Comparison of ENCODE assay signal across 1 cellular context in the genomic region with DNA sequence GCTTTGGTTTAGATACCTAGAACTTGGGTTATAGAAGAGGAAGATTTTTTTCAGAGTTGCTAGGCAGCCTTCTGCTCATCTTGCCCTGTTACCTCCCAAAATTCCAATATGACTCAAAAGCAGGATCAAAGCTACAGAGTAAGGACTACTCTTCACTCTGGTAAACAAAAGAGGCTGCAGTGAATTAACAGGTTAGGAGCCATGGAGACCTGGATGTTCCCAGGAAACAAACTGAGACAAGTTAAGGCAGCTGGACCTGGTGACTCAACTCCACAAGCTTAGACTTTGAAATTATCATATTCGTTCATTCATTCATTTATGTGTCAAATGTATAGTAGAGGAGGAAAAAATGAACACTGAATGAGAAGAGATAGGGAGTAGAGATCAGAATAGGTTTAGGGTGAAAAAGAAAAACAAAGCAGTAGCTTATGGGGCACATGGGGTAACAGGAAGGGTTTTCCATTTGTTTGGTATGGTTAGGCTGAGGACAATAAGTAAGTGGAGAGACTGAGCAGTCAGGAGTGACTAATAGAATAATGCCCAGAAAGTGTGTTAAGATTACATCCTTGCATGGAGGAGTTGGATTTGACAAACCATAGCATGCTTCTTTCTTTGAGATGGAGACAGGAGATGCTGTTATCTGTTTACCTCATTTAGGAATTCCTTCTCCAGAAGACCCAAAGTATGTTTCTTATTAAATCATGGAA.
TF ChIP-seq lines count a peak whose summit lies in the region.

No MANE protein-coding gene starts in this region.

TF ChIP-seq in HepG2, 621 proteins besides CTCF, POLR2A, EP300 and RAD21 (continued from another document):
- TF ChIP-seq, protein P1, sequence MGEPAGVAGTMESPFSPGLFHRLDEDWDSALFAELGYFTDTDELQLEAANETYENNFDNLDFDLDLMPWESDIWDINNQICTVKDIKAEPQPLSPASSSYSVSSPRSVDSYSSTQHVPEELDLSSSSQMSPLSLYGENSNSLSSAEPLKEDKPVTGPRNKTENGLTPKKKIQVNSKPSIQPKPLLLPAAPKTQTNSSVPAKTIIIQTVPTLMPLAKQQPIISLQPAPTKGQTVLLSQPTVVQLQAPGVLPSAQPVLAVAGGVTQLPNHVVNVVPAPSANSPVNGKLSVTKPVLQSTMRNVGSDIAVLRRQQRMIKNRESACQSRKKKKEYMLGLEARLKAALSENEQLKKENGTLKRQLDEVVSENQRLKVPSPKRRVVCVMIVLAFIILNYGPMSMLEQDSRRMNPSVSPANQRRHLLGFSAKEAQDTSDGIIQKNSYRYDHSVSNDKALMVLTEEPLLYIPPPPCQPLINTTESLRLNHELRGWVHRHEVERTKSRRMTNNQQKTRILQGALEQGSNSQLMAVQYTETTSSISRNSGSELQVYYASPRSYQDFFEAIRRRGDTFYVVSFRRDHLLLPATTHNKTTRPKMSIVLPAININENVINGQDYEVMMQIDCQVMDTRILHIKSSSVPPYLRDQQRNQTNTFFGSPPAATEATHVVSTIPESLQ (CRISPR knock-in tag; conservative IDR thresholded peaks at IDR 0.05) = no peak
- TF ChIP-seq ZNF264 (CRISPR knock-in tag; IDR thresholded peaks at IDR 0.05) (no peak), CENPT (CRISPR knock-in tag; IDR thresholded peaks at IDR 0.05; ENCODE audit: low read depth) (no peak), SMARCC2 (IDR thresholded peaks at IDR 0.05) (no peak), SRSF1 (optimal IDR thresholded peaks at IDR 0.05; ENCODE audit: low read depth, low read length) (no peak), SIN3A (IDR thresholded peaks at IDR 0.05; ENCODE audit: borderline replicate concordance, low read depth, low read length) (no peak), PHF20 (CRISPR knock-in tag; IDR thresholded peaks at IDR 0.05) (no peak), SKI (IDR thresholded peaks at IDR 0.05; ENCODE audit: partially characterized antibody) (no peak), NR2F6 (IDR thresholded peaks at IDR 0.05) (no peak), NR2F6 (CRISPR knock-in tag; IDR thresholded peaks at IDR 0.05) (no peak), BCL6 (CRISPR knock-in tag; IDR thresholded peaks at IDR 0.05) (no peak), DMAP1 (CRISPR knock-in tag; IDR thresholded peaks at IDR 0.05) (no peak), TBL1XR1 (IDR thresholded peaks at IDR 0.05; ENCODE audit: borderline replicate concordance, low read length, partially characterized antibody) (no peak), IRF2 (CRISPR knock-in tag; IDR thresholded peaks at IDR 0.05) (no peak)
- TF ChIP-seq, protein P2, sequence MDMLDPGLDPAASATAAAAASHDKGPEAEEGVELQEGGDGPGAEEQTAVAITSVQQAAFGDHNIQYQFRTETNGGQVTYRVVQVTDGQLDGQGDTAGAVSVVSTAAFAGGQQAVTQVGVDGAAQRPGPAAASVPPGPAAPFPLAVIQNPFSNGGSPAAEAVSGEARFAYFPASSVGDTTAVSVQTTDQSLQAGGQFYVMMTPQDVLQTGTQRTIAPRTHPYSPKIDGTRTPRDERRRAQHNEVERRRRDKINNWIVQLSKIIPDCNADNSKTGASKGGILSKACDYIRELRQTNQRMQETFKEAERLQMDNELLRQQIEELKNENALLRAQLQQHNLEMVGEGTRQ (IDR thresholded peaks at IDR 0.05; ENCODE audit: low read depth, low read length) = no peak
- TF ChIP-seq, protein P2 (CRISPR knock-in tag; IDR thresholded peaks at IDR 0.05; ENCODE audit: borderline replicate concordance) = no peak
- TF ChIP-seq, protein P3, sequence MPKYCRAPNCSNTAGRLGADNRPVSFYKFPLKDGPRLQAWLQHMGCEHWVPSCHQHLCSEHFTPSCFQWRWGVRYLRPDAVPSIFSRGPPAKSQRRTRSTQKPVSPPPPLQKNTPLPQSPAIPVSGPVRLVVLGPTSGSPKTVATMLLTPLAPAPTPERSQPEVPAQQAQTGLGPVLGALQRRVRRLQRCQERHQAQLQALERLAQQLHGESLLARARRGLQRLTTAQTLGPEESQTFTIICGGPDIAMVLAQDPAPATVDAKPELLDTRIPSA (CRISPR knock-in tag; IDR thresholded peaks at IDR 0.05; ENCODE audit: borderline replicate concordance) = no peak
- TF ChIP-seq, protein P4, sequence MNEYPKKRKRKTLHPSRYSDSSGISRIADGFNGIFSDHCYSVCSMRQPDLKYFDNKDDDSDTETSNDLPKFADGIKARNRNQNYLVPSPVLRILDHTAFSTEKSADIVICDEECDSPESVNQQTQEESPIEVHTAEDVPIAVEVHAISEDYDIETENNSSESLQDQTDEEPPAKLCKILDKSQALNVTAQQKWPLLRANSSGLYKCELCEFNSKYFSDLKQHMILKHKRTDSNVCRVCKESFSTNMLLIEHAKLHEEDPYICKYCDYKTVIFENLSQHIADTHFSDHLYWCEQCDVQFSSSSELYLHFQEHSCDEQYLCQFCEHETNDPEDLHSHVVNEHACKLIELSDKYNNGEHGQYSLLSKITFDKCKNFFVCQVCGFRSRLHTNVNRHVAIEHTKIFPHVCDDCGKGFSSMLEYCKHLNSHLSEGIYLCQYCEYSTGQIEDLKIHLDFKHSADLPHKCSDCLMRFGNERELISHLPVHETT (CRISPR knock-in tag; conservative IDR thresholded peaks at IDR 0.05) = no peak
